20 cellular contexts compared by ENCODE assay signal in the genomic region with DNA sequence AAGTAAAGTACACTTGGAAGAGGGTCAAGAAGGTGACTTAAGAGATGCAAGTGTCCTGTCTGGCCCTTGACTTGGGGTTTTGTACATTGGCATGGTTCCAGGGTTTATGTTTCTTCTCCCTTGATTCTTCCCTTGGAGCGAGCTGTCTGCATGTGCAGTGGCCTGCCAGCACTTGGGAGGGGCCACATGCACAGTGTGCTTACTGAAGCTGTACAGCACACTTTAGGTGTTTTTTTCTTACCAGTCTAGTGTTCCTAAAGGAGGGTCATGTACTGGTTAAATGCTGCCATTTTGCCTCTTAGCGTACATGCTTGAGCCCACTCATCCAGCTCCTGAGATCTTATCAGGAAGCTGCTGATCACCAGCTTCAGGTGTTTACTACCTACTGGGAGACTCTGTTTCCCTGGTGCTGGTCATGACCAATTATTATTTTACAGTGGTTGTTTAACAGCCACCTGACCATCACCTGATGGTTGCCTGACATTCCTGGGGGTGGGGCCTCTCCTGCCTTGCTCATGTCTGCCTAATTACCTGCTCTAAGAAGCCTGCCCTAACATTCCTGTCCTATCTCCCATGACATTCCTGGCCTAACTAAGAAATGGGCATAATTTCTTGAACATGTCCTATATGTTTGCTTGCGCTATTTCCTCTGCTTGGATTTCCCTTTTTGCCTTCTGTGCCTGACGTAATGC.
DNase-seq lines count a peak whose midpoint lies in the region; ATAC-seq, FAIRE-seq and TF ChIP-seq lines count a peak whose summit lies in the region.
"Had no signal": no experiment of that assay in that cellular context is flagged by ENCODE, and none has a peak within 500 bp of the region (broad histone marks: within the 10 kb centered on the region; RNA-seq: fewer than 3 reads in every experiment).

No MANE protein-coding gene starts in this region.

- peaks cover 11% of the 10 kb centered on the region for H3K9me3 Mint-ChIP-seq in Caco-2 (ENCODE audit: unreplicated experiment)

- no peaks in the 10 kb centered on the region for H4K20me1 ChIP-seq in K562 (replicated peaks; ENCODE audit: control insufficient read depth, insufficient read depth, low read length)

- H3K4me1 ChIP-seq in Caco-2: peaks cover 20% of the 10 kb centered on the region
- no peaks in the 10 kb centered on the region for H3K4me1 ChIP-seq in K562 (replicated peaks in 1 of 2; ENCODE audit: control insufficient read depth in 2 of 2, insufficient read depth in 2 of 2, low read length in 2 of 2)
- H3K4me1 ChIP-seq in mucosa of descending colon (ENCODE audit: low read depth): peaks cover 17% of the 10 kb centered on the region
- H3K4me1 ChIP-seq in thyroid gland: no peaks in the 10 kb centered on the region

- H3K36me3 Mint-ChIP-seq in Caco-2 (ENCODE audit: insufficient read depth, unreplicated experiment): peaks cover 4% of the 10 kb centered on the region

- peak overlapping the region; percentile 71 for H3K27ac Mint-ChIP-seq in Caco-2 (ENCODE audit: unreplicated experiment)
- H3K27ac Mint-ChIP-seq: B cell had no signal

- H3K79me2 ChIP-seq in K562 (ENCODE audit: control insufficient read depth, insufficient read depth, low read length): no peaks in the 10 kb centered on the region

- BruUV-seq in Caco-2 (replicated peaks; lab: Mats Ljungman, UMichigan) (no TSS peak), K562 (replicated peaks; lab: Mats Ljungman, UMichigan) (no TSS peak)

- H3K27me3 Mint-ChIP-seq in Caco-2 (ENCODE audit: insufficient read depth, unreplicated experiment): peaks cover 9% of the 10 kb centered on the region

- FAIRE-seq in K562 (lab: Jason Lieb, UNC): no peak
- FAIRE-seq: GM12878 had no signal

- POLR2A ChIA-PET in Caco-2 (lab: Charles Lee) (no interaction called here), K562 (lab: Yijun Ruan, JAX) (no interaction called here)

- TF ChIP-seq RAD21 in K562 (CRISPR knock-in tag; conservative IDR thresholded peaks at IDR 0.05 in 1 of 2, IDR thresholded peaks at IDR 0.05 in 1 of 2): no peak

- TF ChIP-seq CTCF in Caco-2 (IDR thresholded peaks at IDR 0.05; ENCODE audit: insufficient read depth in 1 of 2, low read depth in 1 of 2, low read length in 1 of 2, severe bottlenecking in 1 of 2, unreplicated experiment in 1 of 2): no peak
- TF ChIP-seq CTCF in K562 (IDR thresholded peaks at IDR 0.05 in 2 of 3, conservative IDR thresholded peaks at IDR 0.05 in 1 of 3; ENCODE audit: insufficient read depth in 2 of 3, low read depth in 1 of 3, low read length in 3 of 3): no peak
- no peak for TF ChIP-seq CTCF in mucosa of descending colon (IDR thresholded peaks at IDR 0.05)
- no peak for TF ChIP-seq CTCF in thyroid gland (IDR thresholded peaks at IDR 0.05)

- ATAC-seq in K562: no peak
- ATAC-seq in mucosa of descending colon: peak; percentile 64
- ATAC-seq in HG02623 (IDR thresholded peaks at IDR 0.05; ENCODE audit: unreplicated experiment): no peak
- no peak for ATAC-seq in HG02852 (IDR thresholded peaks at IDR 0.05; ENCODE audit: unreplicated experiment)
- ATAC-seq: GM12878 had no signal

- H3K36me3 ChIP-seq in Caco-2 (ENCODE audit: control insufficient read depth, insufficient read depth, low read length): no peaks in the 10 kb centered on the region
- H3K36me3 ChIP-seq in K562 (ENCODE audit: control insufficient read depth, insufficient read depth, low read length): no peaks in the 10 kb centered on the region
- H3K36me3 ChIP-seq in mucosa of descending colon (ENCODE audit: low read depth): no peaks in the 10 kb centered on the region
- no peaks in the 10 kb centered on the region for H3K36me3 ChIP-seq in thyroid gland

- no peaks in the 10 kb centered on the region for H3K9me1 ChIP-seq in K562 (ENCODE audit: control insufficient read depth, insufficient read depth, low read length)

- intact Hi-C loops in Caco-2 (cut with micrococcal nuclease; ENCODE audit: unreplicated experiment) (no loop called here), K562 (cut with micrococcal nuclease) (no loop called here), mucosa of descending colon (cut with DNase I, micrococcal nuclease) (no loop called here), thyroid gland (cut with DNase I) (no loop called here)

- no peaks in the 10 kb centered on the region for H3K27me3 ChIP-seq in Caco-2 (replicated peaks; ENCODE audit: control insufficient read depth, insufficient read depth, low read length)
- no peaks in the 10 kb centered on the region for H3K27me3 ChIP-seq in K562 (ENCODE audit: control insufficient read depth in 2 of 2, insufficient read depth in 2 of 2, low read length in 2 of 2)
- H3K27me3 ChIP-seq in thyroid gland: no peaks in the 10 kb centered on the region

- H3K4me3 Mint-ChIP-seq in Caco-2 (ENCODE audit: unreplicated experiment): no peak overlapping the region
- H3K4me3 Mint-ChIP-seq: B cell had no signal

- no peak overlapping the region for H2AFZ ChIP-seq in K562 (ENCODE audit: low read depth, low read length)

- no peak overlapping the region for H3K9ac ChIP-seq in K562 (ENCODE audit: insufficient read depth in 1 of 2, low read depth in 2 of 2, low read length in 2 of 2)

- no peak overlapping the region for H3K27ac ChIP-seq in K562 (ENCODE audit: extremely low read depth, low read depth, low read length)
- no peak overlapping the region for H3K27ac ChIP-seq in thyroid gland

- no peak for TF ChIP-seq POLR2A in K562 (conservative IDR thresholded peaks at IDR 0.05)
- no peak for TF ChIP-seq POLR2A in thyroid gland (IDR thresholded peaks at IDR 0.05)

- H3K9me3 ChIP-seq in Caco-2 (no peaks in the 10 kb centered on the region; the same call in 1 of the 2 replicates), K562 (replicated peaks; ENCODE audit: control insufficient read depth, insufficient read depth, low read depth, low read length) (no peaks in the 10 kb centered on the region), mucosa of descending colon (no peaks in the 10 kb centered on the region), thyroid gland (no peaks in the 10 kb centered on the region)

- 3% methylated on average over 4 of the region's 4 CpGs for WGBS in K562 (ENCODE audit: insufficient coverage, low coverage, missing lambda C conversion rate)
- 63 to 66% methylated on average over 4 of the region's 4 CpGs for WGBS in thyroid gland, 2 donors

- no peak for TF ChIP-seq EP300 in K562 (IDR thresholded peaks at IDR 0.05; ENCODE audit: low read length)

- H3K4me1 Mint-ChIP-seq in Caco-2 (ENCODE audit: low read depth, unreplicated experiment): peaks cover 13% of the 10 kb centered on the region
- H3K4me1 Mint-ChIP-seq: B cell had no signal

- peak; percentile 47 to 71 for DNase-seq in Caco-2
- no peak for DNase-seq in K562 (ENCODE audit: extremely low read depth in 1 of 4, low spot score in 3 of 4)
- peak; percentile 91 for DNase-seq in islet precursor cell
- peak in 1 of 3 donors; percentile 21 for DNase-seq in mucosa of descending colon
- no peak for DNase-seq in thyroid gland
- no peak for DNase-seq in DMS53 (lab: John Stamatoyannopoulos, UW)
- DNase-seq: 8988T, COR-L47, DMS153, KG1, NCI-H1417, NCI-H187, NCI-H2227 treated with DMSO at 0.1 percent for 48 hours, NCI-H510A treated with DMSO at 0.1 percent for 48 hours, NCI-H774, SIG-M5 had no signal

- CTCF ChIA-PET in Caco-2 (lab: Charles Lee) (no interaction called here), K562 (lab: Yijun Ruan, JAX; ENCODE audit: low intra/inter-chr PET ratio) (no interaction called here)

- H3K4me2 ChIP-seq in K562 (ENCODE audit: insufficient read depth, low read length): no peak overlapping the region

- H3K4me3 ChIP-seq in Caco-2 (ENCODE audit: low read depth, low read length) (no peak overlapping the region), K562 (no peak overlapping the region), mucosa of descending colon (no peak overlapping the region), thyroid gland (replicated peaks in 1 of 3) (no peak overlapping the region)
- H3K4me3 ChIP-seq: GM12878 had no signal

- in situ Hi-C loops in K562 (cut with MboI): no loop called here

TF ChIP-seq in K562, 482 proteins besides CTCF, POLR2A, EP300 and RAD21:
- TF ChIP-seq CHCHD3 (CRISPR knock-in tag; IDR thresholded peaks at IDR 0.05): no peak
- TF ChIP-seq RB1 (IDR thresholded peaks at IDR 0.05; ENCODE audit: low read depth): no peak
- no peak for TF ChIP-seq GABPB1 (CRISPR knock-in tag; IDR thresholded peaks at IDR 0.05)
- TF ChIP-seq NCOR1 (IDR thresholded peaks at IDR 0.05): no peak
- TF ChIP-seq NFIC (IDR thresholded peaks at IDR 0.05): peak; percentile 22; the same call in 1 of the 2 replicates

Comparison
In these comparisons a context has a peak if more than half of its experiments do, and no peak if none do; other contexts are left out.
1. DNase-seq: peak in Caco-2 (2 of 2) and islet precursor cell (single experiment); none in K562 (0 of 4), thyroid gland (0 of 2) and DMS53 (single experiment).